1 cellular context compared by ENCODE assay signal in genomic region chr2:3368261-3368722, GRCh38.
A peak's percentile ranks its signal among the peaks of the same experiment; 100 is the strongest.
TF ChIP-seq lines count a peak whose summit lies in the region.

No MANE protein-coding gene starts in this region.

TF ChIP-seq in HepG2, 621 proteins besides CTCF, POLR2A, EP300 and RAD21 (continued from another document and continues in another):
- TF ChIP-seq CREM (IDR thresholded peaks at IDR 0.05) = no peak
- TF ChIP-seq CREM (CRISPR knock-in tag; IDR thresholded peaks at IDR 0.05) = no peak
- no peak for TF ChIP-seq SP140L (CRISPR knock-in tag; IDR thresholded peaks at IDR 0.05; ENCODE audit: borderline replicate concordance)
- no peak for TF ChIP-seq TCF12 (IDR thresholded peaks at IDR 0.05)
- no peak for TF ChIP-seq TCF12 (CRISPR knock-in tag; IDR thresholded peaks at IDR 0.05)
- TF ChIP-seq NFATC3 (CRISPR knock-in tag; IDR thresholded peaks at IDR 0.05) = no peak
- no peak for TF ChIP-seq ZNF503 (CRISPR knock-in tag; IDR thresholded peaks at IDR 0.05)
- no peak for TF ChIP-seq TBP (CRISPR knock-in tag; IDR thresholded peaks at IDR 0.05)
- no peak for TF ChIP-seq ZNF670 (CRISPR knock-in tag; IDR thresholded peaks at IDR 0.05; ENCODE audit: borderline replicate concordance)
- peak; percentile 34; the same call in 1 of the 2 replicates for TF ChIP-seq GATAD1 (CRISPR knock-in tag; IDR thresholded peaks at IDR 0.05)
- no peak; the same call in 1 of the 2 replicates for TF ChIP-seq TCF7 (IDR thresholded peaks at IDR 0.05; ENCODE audit: low read depth)
- TF ChIP-seq DNMT3B (CRISPR knock-in tag; conservative IDR thresholded peaks at IDR 0.05) = no peak; the same call in 1 of the 2 replicates
- no peak for TF ChIP-seq TAF15 (IDR thresholded peaks at IDR 0.05; ENCODE audit: low read depth, low read length, poor library complexity, severe bottlenecking)
- TF ChIP-seq MED1 (CRISPR knock-in tag; IDR thresholded peaks at IDR 0.05) = no peak
- no peak for TF ChIP-seq ZNF558 (CRISPR knock-in tag; IDR thresholded peaks at IDR 0.05; ENCODE audit: borderline replicate concordance)
- no peak for TF ChIP-seq SNAPC5 (CRISPR knock-in tag; IDR thresholded peaks at IDR 0.05; ENCODE audit: borderline replicate concordance)
- TF ChIP-seq ZHX2 (IDR thresholded peaks at IDR 0.05; ENCODE audit: low read depth) = no peak
- TF ChIP-seq ZHX2 (CRISPR knock-in tag; IDR thresholded peaks at IDR 0.05; ENCODE audit: borderline replicate concordance) = no peak
- 0 out of 2 replicates have a peak, but pooled peaks have one; percentile 57 for TF ChIP-seq MXD3 (CRISPR knock-in tag; IDR thresholded peaks at IDR 0.05)
- TF ChIP-seq ZNF724P (CRISPR knock-in tag; IDR thresholded peaks at IDR 0.05; ENCODE audit: borderline replicate concordance) = no peak
- no peak; the same call in 1 of the 2 replicates for TF ChIP-seq KAT8 (CRISPR knock-in tag; IDR thresholded peaks at IDR 0.05)
- TF ChIP-seq KMT2B (CRISPR knock-in tag; IDR thresholded peaks at IDR 0.05) = peak; percentile 66
- TF ChIP-seq ZBTB2 (CRISPR knock-in tag; IDR thresholded peaks at IDR 0.05; ENCODE audit: low read depth) = no peak
- no peak for TF ChIP-seq LRRFIP1 (CRISPR knock-in tag; conservative IDR thresholded peaks at IDR 0.05)
- TF ChIP-seq ZKSCAN5 (CRISPR knock-in tag; IDR thresholded peaks at IDR 0.05) = 0 out of 2 replicates have a peak, but pooled peaks have one; percentile 20
- TF ChIP-seq FOSL1 (CRISPR knock-in tag; IDR thresholded peaks at IDR 0.05; ENCODE audit: borderline replicate concordance) = no peak
- TF ChIP-seq ZNF776 (CRISPR knock-in tag; IDR thresholded peaks at IDR 0.05) = no peak
- TF ChIP-seq CEBPG (CRISPR knock-in tag; IDR thresholded peaks at IDR 0.05) = no peak
- TF ChIP-seq ZEB1 (IDR thresholded peaks at IDR 0.05; ENCODE audit: insufficient replicate concordance, low read depth) = no peak
- TF ChIP-seq ZNF484 (CRISPR knock-in tag; IDR thresholded peaks at IDR 0.05; ENCODE audit: borderline replicate concordance, low read depth) = no peak
- peak; percentile 90; the same call in 1 of the 2 replicates for TF ChIP-seq TFDP1 (CRISPR knock-in tag; IDR thresholded peaks at IDR 0.05; ENCODE audit: borderline replicate concordance)
- TF ChIP-seq ZNF678 (CRISPR knock-in tag; IDR thresholded peaks at IDR 0.05) = no peak
- TF ChIP-seq TGIF2 (CRISPR knock-in tag; IDR thresholded peaks at IDR 0.05) = peak; percentile 51; the same call in 1 of the 2 replicates
- no peak for TF ChIP-seq EED (CRISPR knock-in tag; IDR thresholded peaks at IDR 0.05)
- TF ChIP-seq ZNF121 (CRISPR knock-in tag; IDR thresholded peaks at IDR 0.05) = no peak
- TF ChIP-seq KLF11 (CRISPR knock-in tag; IDR thresholded peaks at IDR 0.05) = 0 out of 2 replicates have a peak, but pooled peaks have one; percentile 67
- TF ChIP-seq JARID2 (CRISPR knock-in tag; IDR thresholded peaks at IDR 0.05; ENCODE audit: insufficient replicate concordance) = peak; percentile 32
- TF ChIP-seq RNF219 (CRISPR knock-in tag; IDR thresholded peaks at IDR 0.05) = no peak
- TF ChIP-seq PAXIP1 (CRISPR knock-in tag; conservative IDR thresholded peaks at IDR 0.05) = 0 out of 2 replicates have a peak, but pooled peaks have one; percentile 44
- TF ChIP-seq CEBPB (IDR thresholded peaks at IDR 0.05; ENCODE audit: borderline replicate concordance, low read depth, low read length) = no peak
- TF ChIP-seq ZNF607 (CRISPR knock-in tag; IDR thresholded peaks at IDR 0.05; ENCODE audit: borderline replicate concordance) = 0 out of 2 replicates have a peak, but pooled peaks have one; percentile 43
- TF ChIP-seq ZNF17 (CRISPR knock-in tag; IDR thresholded peaks at IDR 0.05) = no peak
- TF ChIP-seq ZNF296 (CRISPR knock-in tag; conservative IDR thresholded peaks at IDR 0.05) = no peak
